In the genomic region with DNA sequence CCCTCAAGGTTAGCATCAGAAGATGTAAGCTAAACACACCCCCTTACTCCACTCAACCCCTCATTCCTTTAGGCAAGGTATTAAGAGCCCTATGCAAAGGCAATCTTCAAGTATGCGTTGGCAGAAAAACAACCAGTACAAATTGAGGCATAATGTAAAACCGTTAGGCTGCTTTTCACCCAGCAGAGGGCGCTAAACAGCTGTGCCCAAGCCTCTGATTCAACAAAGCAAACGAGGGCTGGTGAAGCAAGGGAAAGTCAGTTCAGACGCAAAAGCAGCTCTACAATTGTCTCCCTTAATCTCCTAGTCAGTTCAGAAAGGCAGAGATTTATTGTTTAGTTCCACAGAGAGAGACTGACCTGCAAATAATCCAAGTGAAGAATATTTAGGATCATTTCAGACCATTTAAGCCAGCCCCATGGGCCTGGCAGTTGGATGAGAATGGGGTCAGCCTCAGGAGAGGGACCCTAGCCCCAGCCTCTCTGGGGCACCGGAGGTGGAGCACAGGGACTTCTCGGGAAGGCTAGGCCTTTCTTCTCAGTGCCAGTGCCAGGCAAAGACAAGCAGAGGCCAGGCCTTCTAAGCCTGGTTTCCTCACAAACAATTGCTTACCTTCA, we compare ENCODE assay signal across 8 cellular contexts. TPM values are rescaled to one million over a fixed set of nuclear protein-coding genes. Genes with fewer than 3 reads are reported as not detected.
A peak's percentile ranks its signal among the peaks of the same experiment; 100 is the strongest.
DNase-seq lines count a peak whose midpoint lies in the region; ATAC-seq lines count a peak whose summit lies in the region.

No MANE protein-coding gene starts in this region.

- 19% methylated on average over 7 of the region's 7 CpGs for WGBS in right cardiac atrium

- ATAC-seq in GM21529 (IDR thresholded peaks at IDR 0.05; ENCODE audit: unreplicated experiment) (peak; percentile 73), right cardiac atrium (peak; percentile 71 to 78), GM18870 (IDR thresholded peaks at IDR 0.05; ENCODE audit: unreplicated experiment) (no peak)

- no peak overlapping the region for H3K27ac ChIP-seq in right cardiac atrium (ENCODE audit: low read length)

- no peak overlapping the region for H3K4me3 ChIP-seq in right cardiac atrium (ENCODE audit: low read length)

- no peaks in the 10 kb centered on the region for H3K9me3 ChIP-seq in right cardiac atrium (ENCODE audit: control insufficient read depth, low read length)

- DNase-seq in Ammon's horn (ENCODE audit: low spot score) = peak; percentile 93
- peak; percentile 91 for DNase-seq in NCI-H1694 treated with DMSO at 0.1 percent for 48 hours (lab: John Stamatoyannopoulos, UW)
- peak; percentile 11 to 83 (median 53) for DNase-seq in T-helper 2 cell
- peak in 51 of 56 donors; percentile 2 to 86 (median 40) for DNase-seq in amygdala (lab: John Stamatoyannopoulos, UW)
- DNase-seq in right cardiac atrium = peak; percentile 68 to 82 (median 71)
- DNase-seq in retina = peak; percentile 86

- intact Hi-C loops in right cardiac atrium (cut with DNase I) = no loop called here

- no peaks in the 10 kb centered on the region for H3K27me3 ChIP-seq in right cardiac atrium (ENCODE audit: control insufficient read depth, insufficient read depth)

- H3K4me1 ChIP-seq in right cardiac atrium (ENCODE audit: control insufficient read depth, insufficient read depth, low read length) = peaks cover 4% of the 10 kb centered on the region

RNA-seq across cellular contexts. Expression of a gene that starts 23.5 kb away (rescaled TPM):
- 10 to 100 TPM; 46.6 to 53.6 (median 48.0) TPM for total RNA-seq in right cardiac atrium
- polyA plus RNA-seq in right cardiac atrium = 22.5 TPM

Comparison
In these comparisons a context has a peak if more than half of its experiments do, and no peak if none do; other contexts are left out.
1. DNase-seq: peak in every context shown above with its lines; median percentile 93 in Ammon's horn; 91 in NCI-H1694 treated with DMSO at 0.1 percent for 48 hours; 86 in retina; 71 in right cardiac atrium; 53 in T-helper 2 cell; 40 in amygdala.